22 cellular contexts compared by ENCODE assay signal in the genomic region with DNA sequence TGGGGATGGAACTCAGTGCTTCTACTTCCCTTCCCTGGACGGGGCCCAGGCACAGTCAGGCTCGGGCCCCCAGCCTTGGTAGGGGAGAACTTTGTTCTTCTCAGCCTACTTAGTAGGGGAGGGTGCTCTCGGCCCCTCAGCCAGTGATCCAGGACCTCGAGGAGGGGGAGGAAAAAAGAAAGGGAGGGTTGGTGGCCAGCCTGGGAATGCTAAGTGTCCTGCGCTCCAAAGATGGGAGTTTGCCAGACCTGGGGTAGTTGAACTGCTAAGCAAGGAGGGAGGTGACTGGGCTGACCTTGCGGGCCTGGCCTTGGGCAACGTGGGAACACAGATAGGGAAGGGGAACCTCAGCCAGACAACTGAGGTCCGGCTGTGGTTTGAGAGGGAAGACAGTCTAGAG. TPM values are rescaled to one million over a fixed set of nuclear protein-coding genes. Genes with fewer than 3 reads are reported as not detected.
A peak's percentile ranks its signal among the peaks of the same experiment; 100 is the strongest.
DNase-seq lines count a peak whose midpoint lies in the region; ATAC-seq and TF ChIP-seq lines count a peak whose summit lies in the region.
"Had no signal": no experiment of that assay in that cellular context is flagged by ENCODE, and none has a peak within 500 bp of the region (broad histone marks: within the 10 kb centered on the region; RNA-seq: fewer than 3 reads in every experiment).

No MANE protein-coding gene starts in this region.

- DNase-seq in heart right ventricle (no peak), right atrium auricular region (ENCODE audit: low spot score) (no peak), type B pancreatic cell (ENCODE audit: extremely low spot score, unreplicated experiment) (no peak), erythroblast (lab: John Stamatoyannopoulos, UW) (no peak), NCI-H2029 (lab: John Stamatoyannopoulos, UW) (no peak)
- no peak for DNase-seq in central memory CD8-positive, alpha-beta T cell (ENCODE audit: low spot score in 2 of 2)
- DNase-seq: activated CD4-positive, alpha-beta memory T cell treated with anti-CD3 and anti-CD28 coated beads for 36 hours; activated T-cell treated with anti-CD3 and anti-CD28 coated beads, Interleukin-2, amount 50 U/mL, for 72 hours; Caco-2; foreskin keratinocyte; HCEC 1CT; naive B cell; NCI-H146; NCI-H345; NK-92 treated with Interleukin-12 subunit alpha and Interleukin-12 subunit beta, amount 100 ng/mL, for 24 hours; RPMI8226; T-cell had no signal

- TF ChIP-seq POLR2A in erythroblast (IDR thresholded peaks at IDR 0.05; ENCODE audit: low read length), result no peak

- no peak for TF ChIP-seq CTCF in heart right ventricle (IDR thresholded peaks at IDR 0.05)
- no peak for TF ChIP-seq CTCF in right atrium auricular region (IDR thresholded peaks at IDR 0.05)
- no peak for TF ChIP-seq CTCF in neural cell (IDR thresholded peaks at IDR 0.05; ENCODE audit: poor library complexity, severe bottlenecking)
- TF ChIP-seq CTCF in type B pancreatic cell (conservative IDR thresholded peaks at IDR 0.05), result no peak

- no peak for TF ChIP-seq EP300 in neural cell (conservative IDR thresholded peaks at IDR 0.05; ENCODE audit: poor library complexity, severe bottlenecking)

- peak overlapping the region; percentile 95 for H3K9ac ChIP-seq in neural cell (ENCODE audit: low read length)

- H3K4me2 ChIP-seq in neural cell (ENCODE audit: low read length), result peak overlapping the region; percentile 91

- 48 to 56% methylated on average over 8 of the region's 8 CpGs for WGBS in heart right ventricle, 2 donors

- TF ChIP-seq RAD21 in neural cell (conservative IDR thresholded peaks at IDR 0.05), result no peak

- no peak overlapping the region for H3K4me3 ChIP-seq in heart right ventricle
- H3K4me3 ChIP-seq in right atrium auricular region, result no peak overlapping the region
- peak overlapping the region; percentile 83 for H3K4me3 ChIP-seq in neural cell (ENCODE audit: low read length)
- H3K4me3 ChIP-seq: lung had no signal

- no peaks in the 10 kb centered on the region for H3K27me3 Mint-ChIP-seq in central memory CD8-positive, alpha-beta T cell
- no peaks in the 10 kb centered on the region for H3K27me3 Mint-ChIP-seq in type B pancreatic cell

- peaks cover 9% of the 10 kb centered on the region for H3K36me3 Mint-ChIP-seq in central memory CD8-positive, alpha-beta T cell (ENCODE audit: insufficient read depth)
- H3K36me3 Mint-ChIP-seq in type B pancreatic cell, result no peaks in the 10 kb centered on the region
- H3K36me3 Mint-ChIP-seq: activated CD4-positive, alpha-beta memory T cell treated with anti-CD3 and anti-CD28 coated beads for 36 hours; naive B cell; T-cell had no signal

- H3K4me1 ChIP-seq in heart right ventricle, result peaks cover 12 to 95% (median 67%) of the 10 kb centered on the region in 9 donors
- peaks cover 0 to 67% of the 10 kb centered on the region in 2 donors for H3K4me1 ChIP-seq in right atrium auricular region

- no peaks in the 10 kb centered on the region for H3K9me3 Mint-ChIP-seq in central memory CD8-positive, alpha-beta T cell
- no peaks in the 10 kb centered on the region for H3K9me3 Mint-ChIP-seq in type B pancreatic cell
- H3K9me3 Mint-ChIP-seq: activated CD4-positive, alpha-beta memory T cell treated with anti-CD3 and anti-CD28 coated beads for 36 hours; activated T-cell treated with anti-CD3 and anti-CD28 coated beads, Interleukin-2, amount 50 U/mL, for 72 hours; naive B cell; T-cell had no signal

- no peaks in the 10 kb centered on the region for H3K9me3 ChIP-seq in heart right ventricle
- no peaks in the 10 kb centered on the region for H3K9me3 ChIP-seq in right atrium auricular region
- no peaks in the 10 kb centered on the region for H3K9me3 ChIP-seq in neural cell (ENCODE audit: low read length)
- H3K9me3 ChIP-seq: Caco-2 had no signal

- H3K27ac ChIP-seq in heart right ventricle, result peak overlapping the region in 9 of 10 donors; percentile 12 to 92 (median 72)
- H3K27ac ChIP-seq in right atrium auricular region, result peak overlapping the region in 1 of 2 donors; percentile 37
- peak overlapping the region; percentile 96 for H3K27ac ChIP-seq in neural cell (ENCODE audit: low read length)
- H3K27ac ChIP-seq: foreskin keratinocyte had no signal

- peaks cover 34% of the 10 kb centered on the region for H3K4me1 Mint-ChIP-seq in central memory CD8-positive, alpha-beta T cell
- H3K4me1 Mint-ChIP-seq in type B pancreatic cell (ENCODE audit: unreplicated experiment), result peaks cover 16% of the 10 kb centered on the region

- H4K20me1 ChIP-seq in neural cell (ENCODE audit: insufficient read depth), result peaks cover 27% of the 10 kb centered on the region

- H3K9me2 ChIP-seq in neural cell (ENCODE audit: insufficient read depth, low read length), result no peaks in the 10 kb centered on the region

- no peaks in the 10 kb centered on the region for H3F3A ChIP-seq in neural cell (ENCODE audit: insufficient read depth, low read length, poor library complexity, severe bottlenecking)

- H2AFZ ChIP-seq in neural cell (ENCODE audit: low read depth, low read length), result no peak overlapping the region

- peaks cover 0 to 4% (median 0%) of the 10 kb centered on the region in 7 donors for H3K27me3 ChIP-seq in heart right ventricle
- H3K27me3 ChIP-seq in right atrium auricular region, result no peaks in the 10 kb centered on the region
- no peaks in the 10 kb centered on the region for H3K27me3 ChIP-seq in neural cell (ENCODE audit: insufficient read depth, low read depth, low read length)
- H3K27me3 ChIP-seq: foreskin keratinocyte had no signal

- intact Hi-C loops in heart right ventricle (cut with DNase I), result no loop called here

- ATAC-seq in heart right ventricle (peak in 1 of 8 donors; percentile 25), GM18517 (IDR thresholded peaks at IDR 0.05; ENCODE audit: unreplicated experiment) (no peak)
- ATAC-seq in central memory CD8-positive, alpha-beta T cell (replicated peaks; ENCODE audit: extremely low read depth, poor library complexity, severe bottlenecking), result no peak
- ATAC-seq: activated T-cell treated with anti-CD3 and anti-CD28 coated beads, Interleukin-2, amount 50 U/mL, for 72 hours; foreskin keratinocyte; sciatic nerve; T-cell had no signal

- H3K4me3 Mint-ChIP-seq in central memory CD8-positive, alpha-beta T cell, result no peak overlapping the region
- H3K4me3 Mint-ChIP-seq in type B pancreatic cell, result no peak overlapping the region
- H3K4me3 Mint-ChIP-seq: activated CD4-positive, alpha-beta memory T cell treated with anti-CD3 and anti-CD28 coated beads for 36 hours; activated T-cell treated with anti-CD3 and anti-CD28 coated beads, Interleukin-2, amount 50 U/mL, for 72 hours; naive B cell; T-cell had no signal

- H3K27ac Mint-ChIP-seq in central memory CD8-positive, alpha-beta T cell (ENCODE audit: low read depth), result peak overlapping the region; percentile 6
- H3K27ac Mint-ChIP-seq in type B pancreatic cell, result peak overlapping the region; percentile 77
- H3K27ac Mint-ChIP-seq: activated CD4-positive, alpha-beta memory T cell treated with anti-CD3 and anti-CD28 coated beads for 36 hours; activated T-cell treated with anti-CD3 and anti-CD28 coated beads, Interleukin-2, amount 50 U/mL, for 72 hours had no signal

- H3K36me3 ChIP-seq in heart right ventricle (peaks cover 0 to 5% (median 0%) of the 10 kb centered on the region in 9 donors), right atrium auricular region (no peaks in the 10 kb centered on the region), neural cell (ENCODE audit: insufficient read depth, low read length) (peaks cover 4% of the 10 kb centered on the region)

- H3K79me2 ChIP-seq in neural cell (replicated peaks; ENCODE audit: insufficient read depth, low read length), result peaks cover 68% of the 10 kb centered on the region

TF ChIP-seq in neural cell, 6 proteins besides CTCF, POLR2A, EP300 and RAD21 (continues in another document):
- TF ChIP-seq MXI1 (conservative IDR thresholded peaks at IDR 0.05; ENCODE audit: poor library complexity, severe bottlenecking) (no peak), POLR2AphosphoS5 (IDR thresholded peaks at IDR 0.05) (no peak), SMC3 (conservative IDR thresholded peaks at IDR 0.05; ENCODE audit: poor library complexity) (no peak), TAF1 (IDR thresholded peaks at IDR 0.05; ENCODE audit: low read depth) (no peak), EZH2 (IDR thresholded peaks at IDR 0.05; ENCODE audit: borderline replicate concordance, insufficient read depth, low read length, poor library complexity, severe bottlenecking) (no peak)

RNA-seq across cellular contexts. Expression of a gene that starts 12.2 kb away (rescaled TPM):
- total RNA-seq in heart right ventricle (10 to 100 TPM; 11.1 to 46.3 (median 18.5) TPM), right atrium auricular region (10 to 100 TPM; 12.6 to 25.5 TPM), type B pancreatic cell (ENCODE audit: low replicate concordance) (41.1 and 61.0 TPM in 2 replicates)
- polyA plus RNA-seq in heart right ventricle (10 to 100 TPM; 19.2 to 27.7 TPM), neural cell (80.6 and 86.8 TPM in 2 replicates)
- 122 and 124 TPM in 2 replicates for polyA minus RNA-seq in neural cell

RNA-seq across cellular contexts. Expression of a gene that starts 27.5 kb away (rescaled TPM):
- total RNA-seq in heart right ventricle, result 1 to 10 TPM in 2 of 10 donors, under 1 TPM in 6, not detected in 2; 0.29 to 2.4 (median 0.65) TPM
- under 1 TPM; 0.22 to 0.57 TPM for polyA plus RNA-seq in heart right ventricle
- total RNA-seq in right atrium auricular region, result 1 to 10 TPM in 1 of 2 donors, under 1 TPM in 1; 0.75 to 1.0 TPM
- polyA plus RNA-seq in neural cell, result 0.62 and 0.86 TPM in 2 replicates
- polyA minus RNA-seq in neural cell, result 0.49 TPM in 1 of 2 replicates, not detected in the other
- total RNA-seq in type B pancreatic cell (ENCODE audit: low replicate concordance), result not detected in 2 replicates
- total RNA-seq: activated CD4-positive, alpha-beta memory T cell treated with anti-CD3 and anti-CD28 coated beads for 36 hours; foreskin keratinocyte; M059J had no signal
- polyA plus RNA-seq: foreskin keratinocyte had no signal

RNA-seq across cellular contexts. Expression of a gene that starts 54.0 kb away (rescaled TPM):
- total RNA-seq in heart right ventricle (under 1 TPM in 1 of 10 donors, not detected in 9; 0.09 TPM), right atrium auricular region (not detected), type B pancreatic cell (ENCODE audit: low replicate concordance) (0.69 and 7.4 TPM in 2 replicates)
- polyA plus RNA-seq in heart right ventricle (not detected), neural cell (0.10 and 1.4 TPM in 2 replicates)
- 0.49 and 0.69 TPM in 2 replicates for polyA minus RNA-seq in neural cell
- total RNA-seq: activated CD4-positive, alpha-beta memory T cell treated with anti-CD3 and anti-CD28 coated beads for 36 hours; foreskin keratinocyte; M059J; sciatic nerve; T-cell had no signal
- polyA plus RNA-seq: foreskin keratinocyte had no signal
